ENCODE assay signal across 11 cellular contexts in genomic region chrX:150062292-150063137, GRCh38.
DNase-seq lines count a peak whose midpoint lies in the region; ATAC-seq and TF ChIP-seq lines count a peak whose summit lies in the region.
"Had no signal": no experiment of that assay in that cellular context is flagged by ENCODE, and none has a peak within 500 bp of the region (broad histone marks: within the 10 kb centered on the region; RNA-seq: fewer than 3 reads in every experiment).

No MANE protein-coding gene starts in this region.

- H3K27me3 ChIP-seq in BLaER1 (no peaks in the 10 kb centered on the region), adrenal gland (no peaks in the 10 kb centered on the region)

- H4K20me1 ChIP-seq in BLaER1, result no peaks in the 10 kb centered on the region

- H3K36me3 ChIP-seq in BLaER1 (no peaks in the 10 kb centered on the region), adrenal gland (replicated peaks in 1 of 2) (no peaks in the 10 kb centered on the region)

- ATAC-seq in GM18868 (IDR thresholded peaks at IDR 0.05; ENCODE audit: unreplicated experiment), result no peak
- ATAC-seq in HG03135 (IDR thresholded peaks at IDR 0.05; ENCODE audit: unreplicated experiment), result no peak
- ATAC-seq: effector memory CD8-positive, alpha-beta T cell had no signal

- WGBS in adrenal gland, 4 donors, result 26 to 34% (median 31%) methylated on average over 8 of the region's 8 CpGs

- H3K9ac ChIP-seq in BLaER1, result no peak overlapping the region

- peak in 3 of 6 experiments; percentile 24 to 26 (median 26) for TF ChIP-seq CTCF in adrenal gland (IDR thresholded peaks at IDR 0.05)
- no peak for TF ChIP-seq CTCF in GM13976 (IDR thresholded peaks at IDR 0.05; ENCODE audit: borderline replicate concordance, control extremely low read depth, extremely low read depth, insufficient read depth, missing control alignments)

- intact Hi-C loops in adrenal gland (cut with DNase I), result no loop called here

- peak overlapping the region; percentile 62 for H3K4me2 ChIP-seq in BLaER1

- no peak overlapping the region for H3K27ac ChIP-seq in BLaER1
- H3K27ac ChIP-seq in adrenal gland, result no peak overlapping the region

- in situ Hi-C loops in GM13976 (cut with MboI; ENCODE audit: low sequenced_read_pairs, unreplicated experiment), result no loop called here

- TF ChIP-seq POLR2A in adrenal gland (IDR thresholded peaks at IDR 0.05), result no peak

- H3K9me3 ChIP-seq in BLaER1 (no peaks in the 10 kb centered on the region), adrenal gland (replicated peaks in 1 of 3) (no peaks in the 10 kb centered on the region)

- H3K4me1 ChIP-seq in BLaER1 (peaks cover 28% of the 10 kb centered on the region), adrenal gland (replicated peaks in 1 of 2) (no peaks in the 10 kb centered on the region)

- peak; percentile 97 for DNase-seq in M059J (ENCODE audit: low read depth)
- peak in 6 of 7 donors; percentile 13 to 60 (median 28) for DNase-seq in adrenal gland
- peak; percentile 45 for DNase-seq in iris pigment epithelial cell (ENCODE audit: low read depth)
- DNase-seq in activated effector memory CD4-positive, alpha-beta T cell treated with Interleukin-2 at 50 U/mL for 16 hours, result no peak
- no peak for DNase-seq in GM13976 (ENCODE audit: low spot score)
- DNase-seq: effector memory CD8-positive, alpha-beta T cell; mesendoderm; RPMI8226 had no signal

- H3K4me3 ChIP-seq in BLaER1 (no peak overlapping the region), adrenal gland (no peak overlapping the region)

Comparison
In these comparisons a context has a peak if more than half of its experiments do, and no peak if none do; other contexts are left out.
1. DNase-seq: peak in M059J (single experiment), adrenal gland (6 of 7) and iris pigment epithelial cell (single experiment); none in activated effector memory CD4-positive, alpha-beta T cell treated with Interleukin-2 at 50 U/mL for 16 hours (single experiment) and GM13976 (single experiment).